1 cellular context compared by ENCODE assay signal in the genomic region with DNA sequence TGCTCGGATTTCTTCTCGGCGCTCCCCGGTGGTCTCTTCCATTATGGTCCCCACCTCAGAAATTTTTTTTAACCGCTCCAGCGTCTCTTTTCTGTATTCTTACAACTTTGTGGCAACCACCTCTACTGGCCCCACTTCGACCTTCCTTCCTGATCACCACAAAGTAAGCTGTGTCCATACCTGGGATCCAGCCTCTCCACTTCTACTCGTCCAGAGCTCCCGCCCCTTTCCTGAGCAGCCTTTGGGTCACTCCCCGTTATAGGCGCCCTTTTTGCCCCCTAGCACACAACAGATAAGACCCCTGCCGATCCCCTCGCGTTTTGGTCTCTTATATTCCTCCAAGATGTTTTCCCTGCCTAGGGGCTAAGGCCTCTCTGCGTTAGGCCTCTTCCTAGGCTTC.
TF ChIP-seq lines count a peak whose summit lies in the region.

No MANE protein-coding gene starts in this region.

TF ChIP-seq in GM12878, 131 proteins besides CTCF, POLR2A, EP300 and RAD21 (continued from another document):
- TF ChIP-seq, protein P1, sequence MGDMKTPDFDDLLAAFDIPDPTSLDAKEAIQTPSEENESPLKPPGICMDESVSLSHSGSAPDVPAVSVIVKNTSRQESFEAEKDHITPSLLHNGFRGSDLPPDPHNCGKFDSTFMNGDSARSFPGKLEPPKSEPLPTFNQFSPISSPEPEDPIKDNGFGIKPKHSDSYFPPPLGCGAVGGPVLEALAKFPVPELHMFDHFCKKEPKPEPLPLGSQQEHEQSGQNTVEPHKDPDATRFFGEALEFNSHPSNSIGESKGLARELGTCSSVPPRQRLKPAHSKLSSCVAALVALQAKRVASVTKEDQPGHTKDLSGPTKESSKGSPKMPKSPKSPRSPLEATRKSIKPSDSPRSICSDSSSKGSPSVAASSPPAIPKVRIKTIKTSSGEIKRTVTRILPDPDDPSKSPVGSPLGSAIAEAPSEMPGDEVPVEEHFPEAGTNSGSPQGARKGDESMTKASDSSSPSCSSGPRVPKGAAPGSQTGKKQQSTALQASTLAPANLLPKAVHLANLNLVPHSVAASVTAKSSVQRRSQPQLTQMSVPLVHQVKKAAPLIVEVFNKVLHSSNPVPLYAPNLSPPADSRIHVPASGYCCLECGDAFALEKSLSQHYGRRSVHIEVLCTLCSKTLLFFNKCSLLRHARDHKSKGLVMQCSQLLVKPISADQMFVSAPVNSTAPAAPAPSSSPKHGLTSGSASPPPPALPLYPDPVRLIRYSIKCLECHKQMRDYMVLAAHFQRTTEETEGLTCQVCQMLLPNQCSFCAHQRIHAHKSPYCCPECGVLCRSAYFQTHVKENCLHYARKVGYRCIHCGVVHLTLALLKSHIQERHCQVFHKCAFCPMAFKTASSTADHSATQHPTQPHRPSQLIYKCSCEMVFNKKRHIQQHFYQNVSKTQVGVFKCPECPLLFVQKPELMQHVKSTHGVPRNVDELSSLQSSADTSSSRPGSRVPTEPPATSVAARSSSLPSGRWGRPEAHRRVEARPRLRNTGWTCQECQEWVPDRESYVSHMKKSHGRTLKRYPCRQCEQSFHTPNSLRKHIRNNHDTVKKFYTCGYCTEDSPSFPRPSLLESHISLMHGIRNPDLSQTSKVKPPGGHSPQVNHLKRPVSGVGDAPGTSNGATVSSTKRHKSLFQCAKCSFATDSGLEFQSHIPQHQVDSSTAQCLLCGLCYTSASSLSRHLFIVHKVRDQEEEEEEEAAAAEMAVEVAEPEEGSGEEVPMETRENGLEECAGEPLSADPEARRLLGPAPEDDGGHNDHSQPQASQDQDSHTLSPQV (IDR thresholded peaks at IDR 0.05): no peak
- TF ChIP-seq JUND (IDR thresholded peaks at IDR 0.05; ENCODE audit: low read depth, low read length) (no peak), MTA2 (IDR thresholded peaks at IDR 0.05; ENCODE audit: low read depth) (no peak), ZNF384 (IDR thresholded peaks at IDR 0.05; ENCODE audit: borderline replicate concordance, low read depth, low read length) (no peak), SREBF1 (IDR thresholded peaks at IDR 0.05; ENCODE audit: low read length) (no peak), NR2C2 (IDR thresholded peaks at IDR 0.05; ENCODE audit: borderline replicate concordance, control insufficient read depth, insufficient read length, low read depth) (no peak), TAF1 (IDR thresholded peaks at IDR 0.05; ENCODE audit: borderline replicate concordance, low read depth, low read length) (no peak), RAD51 (IDR thresholded peaks at IDR 0.05) (no peak), IRF4 (IDR thresholded peaks at IDR 0.05; ENCODE audit: low read depth, low read length) (no peak)
- TF ChIP-seq, protein P2, sequence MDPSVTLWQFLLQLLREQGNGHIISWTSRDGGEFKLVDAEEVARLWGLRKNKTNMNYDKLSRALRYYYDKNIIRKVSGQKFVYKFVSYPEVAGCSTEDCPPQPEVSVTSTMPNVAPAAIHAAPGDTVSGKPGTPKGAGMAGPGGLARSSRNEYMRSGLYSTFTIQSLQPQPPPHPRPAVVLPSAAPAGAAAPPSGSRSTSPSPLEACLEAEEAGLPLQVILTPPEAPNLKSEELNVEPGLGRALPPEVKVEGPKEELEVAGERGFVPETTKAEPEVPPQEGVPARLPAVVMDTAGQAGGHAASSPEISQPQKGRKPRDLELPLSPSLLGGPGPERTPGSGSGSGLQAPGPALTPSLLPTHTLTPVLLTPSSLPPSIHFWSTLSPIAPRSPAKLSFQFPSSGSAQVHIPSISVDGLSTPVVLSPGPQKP (IDR thresholded peaks at IDR 0.05; ENCODE audit: low read depth, low read length): no peak
- TF ChIP-seq, protein P3, sequence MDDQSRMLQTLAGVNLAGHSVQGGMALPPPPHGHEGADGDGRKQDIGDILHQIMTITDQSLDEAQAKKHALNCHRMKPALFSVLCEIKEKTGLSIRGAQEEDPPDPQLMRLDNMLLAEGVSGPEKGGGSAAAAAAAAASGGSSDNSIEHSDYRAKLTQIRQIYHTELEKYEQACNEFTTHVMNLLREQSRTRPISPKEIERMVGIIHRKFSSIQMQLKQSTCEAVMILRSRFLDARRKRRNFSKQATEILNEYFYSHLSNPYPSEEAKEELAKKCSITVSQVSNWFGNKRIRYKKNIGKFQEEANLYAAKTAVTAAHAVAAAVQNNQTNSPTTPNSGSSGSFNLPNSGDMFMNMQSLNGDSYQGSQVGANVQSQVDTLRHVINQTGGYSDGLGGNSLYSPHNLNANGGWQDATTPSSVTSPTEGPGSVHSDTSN (IDR thresholded peaks at IDR 0.05; ENCODE audit: insufficient replicate concordance, low read depth, low read length): no peak
- TF ChIP-seq, protein P4, sequence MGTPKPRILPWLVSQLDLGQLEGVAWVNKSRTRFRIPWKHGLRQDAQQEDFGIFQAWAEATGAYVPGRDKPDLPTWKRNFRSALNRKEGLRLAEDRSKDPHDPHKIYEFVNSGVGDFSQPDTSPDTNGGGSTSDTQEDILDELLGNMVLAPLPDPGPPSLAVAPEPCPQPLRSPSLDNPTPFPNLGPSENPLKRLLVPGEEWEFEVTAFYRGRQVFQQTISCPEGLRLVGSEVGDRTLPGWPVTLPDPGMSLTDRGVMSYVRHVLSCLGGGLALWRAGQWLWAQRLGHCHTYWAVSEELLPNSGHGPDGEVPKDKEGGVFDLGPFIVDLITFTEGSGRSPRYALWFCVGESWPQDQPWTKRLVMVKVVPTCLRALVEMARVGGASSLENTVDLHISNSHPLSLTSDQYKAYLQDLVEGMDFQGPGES (IDR thresholded peaks at IDR 0.05): no peak
- TF ChIP-seq, protein P5, sequence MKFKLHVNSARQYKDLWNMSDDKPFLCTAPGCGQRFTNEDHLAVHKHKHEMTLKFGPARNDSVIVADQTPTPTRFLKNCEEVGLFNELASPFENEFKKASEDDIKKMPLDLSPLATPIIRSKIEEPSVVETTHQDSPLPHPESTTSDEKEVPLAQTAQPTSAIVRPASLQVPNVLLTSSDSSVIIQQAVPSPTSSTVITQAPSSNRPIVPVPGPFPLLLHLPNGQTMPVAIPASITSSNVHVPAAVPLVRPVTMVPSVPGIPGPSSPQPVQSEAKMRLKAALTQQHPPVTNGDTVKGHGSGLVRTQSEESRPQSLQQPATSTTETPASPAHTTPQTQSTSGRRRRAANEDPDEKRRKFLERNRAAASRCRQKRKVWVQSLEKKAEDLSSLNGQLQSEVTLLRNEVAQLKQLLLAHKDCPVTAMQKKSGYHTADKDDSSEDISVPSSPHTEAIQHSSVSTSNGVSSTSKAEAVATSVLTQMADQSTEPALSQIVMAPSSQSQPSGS (IDR thresholded peaks at IDR 0.05; ENCODE audit: low read length): no peak
- TF ChIP-seq, protein P6, sequence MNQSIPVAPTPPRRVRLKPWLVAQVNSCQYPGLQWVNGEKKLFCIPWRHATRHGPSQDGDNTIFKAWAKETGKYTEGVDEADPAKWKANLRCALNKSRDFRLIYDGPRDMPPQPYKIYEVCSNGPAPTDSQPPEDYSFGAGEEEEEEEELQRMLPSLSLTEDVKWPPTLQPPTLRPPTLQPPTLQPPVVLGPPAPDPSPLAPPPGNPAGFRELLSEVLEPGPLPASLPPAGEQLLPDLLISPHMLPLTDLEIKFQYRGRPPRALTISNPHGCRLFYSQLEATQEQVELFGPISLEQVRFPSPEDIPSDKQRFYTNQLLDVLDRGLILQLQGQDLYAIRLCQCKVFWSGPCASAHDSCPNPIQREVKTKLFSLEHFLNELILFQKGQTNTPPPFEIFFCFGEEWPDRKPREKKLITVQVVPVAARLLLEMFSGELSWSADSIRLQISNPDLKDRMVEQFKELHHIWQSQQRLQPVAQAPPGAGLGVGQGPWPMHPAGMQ (IDR thresholded peaks at IDR 0.05; ENCODE audit: borderline replicate concordance): no peak
- TF ChIP-seq, protein P7, sequence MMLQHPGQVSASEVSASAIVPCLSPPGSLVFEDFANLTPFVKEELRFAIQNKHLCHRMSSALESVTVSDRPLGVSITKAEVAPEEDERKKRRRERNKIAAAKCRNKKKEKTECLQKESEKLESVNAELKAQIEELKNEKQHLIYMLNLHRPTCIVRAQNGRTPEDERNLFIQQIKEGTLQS (IDR thresholded peaks at IDR 0.05; ENCODE audit: borderline replicate concordance, extremely low read depth, low read depth, low read length): no peak
- TF ChIP-seq, protein P8, sequence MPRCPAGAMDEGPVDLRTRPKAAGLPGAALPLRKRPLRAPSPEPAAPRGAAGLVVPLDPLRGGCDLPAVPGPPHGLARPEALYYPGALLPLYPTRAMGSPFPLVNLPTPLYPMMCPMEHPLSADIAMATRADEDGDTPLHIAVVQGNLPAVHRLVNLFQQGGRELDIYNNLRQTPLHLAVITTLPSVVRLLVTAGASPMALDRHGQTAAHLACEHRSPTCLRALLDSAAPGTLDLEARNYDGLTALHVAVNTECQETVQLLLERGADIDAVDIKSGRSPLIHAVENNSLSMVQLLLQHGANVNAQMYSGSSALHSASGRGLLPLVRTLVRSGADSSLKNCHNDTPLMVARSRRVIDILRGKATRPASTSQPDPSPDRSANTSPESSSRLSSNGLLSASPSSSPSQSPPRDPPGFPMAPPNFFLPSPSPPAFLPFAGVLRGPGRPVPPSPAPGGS (IDR thresholded peaks at IDR 0.05; ENCODE audit: borderline replicate concordance, insufficient read depth, low read depth, low read length, poor library complexity, severe bottlenecking): no peak
